ENCODE assay signal across 22 cellular contexts in the genomic region with DNA sequence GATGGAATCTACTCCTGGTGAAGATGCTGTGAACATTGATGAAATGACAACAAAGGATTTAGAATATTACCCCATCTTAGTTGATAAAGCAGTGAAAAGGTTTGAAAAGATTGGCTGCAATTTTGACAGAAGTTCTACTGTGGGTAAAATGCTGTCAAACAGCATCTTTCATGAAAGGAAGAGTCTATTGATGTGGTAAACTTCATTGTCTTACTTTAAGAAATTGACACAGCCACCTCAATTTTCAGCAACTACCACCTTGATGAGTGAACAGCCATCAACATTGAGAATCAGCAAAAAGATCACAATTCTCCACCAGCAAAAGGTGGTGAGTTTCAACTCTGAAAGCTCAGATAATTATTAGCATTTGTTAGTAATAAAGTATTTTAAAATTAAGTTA.
DNase-seq lines count a peak whose midpoint lies in the region; ATAC-seq and TF ChIP-seq lines count a peak whose summit lies in the region.
"Had no signal": no experiment of that assay in that cellular context is flagged by ENCODE, and none has a peak within 500 bp of the region (broad histone marks: within the 10 kb centered on the region; RNA-seq: fewer than 3 reads in every experiment).

No MANE protein-coding gene starts in this region.

- POLR2A ChIA-PET in CD4-positive, alpha-beta T cell (lab: Charles Lee), result no interaction called here
- POLR2A ChIA-PET in CD8-positive, alpha-beta T cell (lab: Charles Lee), result no interaction called here
- POLR2A ChIA-PET in naive thymus-derived CD4-positive, alpha-beta T cell (lab: Charles Lee), result no interaction called here
- POLR2A ChIA-PET in activated CD4-positive, alpha-beta memory T cell treated with anti-CD3 and anti-CD28 coated beads for 36 hours (lab: Charles Lee), result no interaction called here

- H3K4me1 ChIP-seq in CD8-positive, alpha-beta T cell (ENCODE audit: insufficient read depth, low read length), result peaks cover 4% of the 10 kb centered on the region
- H3K4me1 ChIP-seq in naive thymus-derived CD4-positive, alpha-beta T cell (ENCODE audit: control insufficient read depth in 2 of 2, insufficient read depth in 2 of 2, low read length in 2 of 2), result peaks cover 0 to 7% of the 10 kb centered on the region in 2 donors
- H3K4me1 ChIP-seq: A549; BLaER1 treated with 17β-estradiol and CSF1 and Interleukin-3, amounts not matched to agents 10 nM and 100 nM had no signal

- no peaks in the 10 kb centered on the region for H3K9me3 ChIP-seq in CD4-positive, alpha-beta T cell (ENCODE audit: control insufficient read depth, low read length)
- no peaks in the 10 kb centered on the region for H3K9me3 ChIP-seq in CD8-positive, alpha-beta T cell (ENCODE audit: low read length)
- no peaks in the 10 kb centered on the region for H3K9me3 ChIP-seq in naive thymus-derived CD4-positive, alpha-beta T cell (ENCODE audit: control insufficient read depth in 2 of 3, low read length in 3 of 3)

- CTCF ChIA-PET in CD4-positive, alpha-beta T cell (lab: Charles Lee), result no interaction called here
- CTCF ChIA-PET in CD8-positive, alpha-beta T cell (lab: Charles Lee), result no interaction called here
- CTCF ChIA-PET in naive thymus-derived CD4-positive, alpha-beta T cell (lab: Charles Lee), result interaction anchor here (1.2 kb wide), 1 partner anchor 374 kb away, joined by 3 read pairs; no protein-coding TSS in a partner anchor
- CTCF ChIA-PET in activated CD4-positive, alpha-beta memory T cell treated with anti-CD3 and anti-CD28 coated beads for 36 hours (lab: Charles Lee), result no interaction called here

- no peak for DNase-seq in CD4-positive, alpha-beta T cell
- DNase-seq in CD8-positive, alpha-beta T cell, result no peak
- peak; percentile 62 for DNase-seq in Jurkat, Clone E6-1 (ENCODE audit: low read depth, low spot score)
- DNase-seq in naive thymus-derived CD4-positive, alpha-beta T cell, result peak in 7 of 9 donors; percentile 11 to 66 (median 36)
- no peak for DNase-seq in activated CD4-positive, alpha-beta memory T cell treated with anti-CD3 and anti-CD28 coated beads for 36 hours
- DNase-seq in NCI-H1417 treated with DMSO at 0.1 percent for 48 hours (lab: John Stamatoyannopoulos, UW) (no peak), SHP77 (lab: John Stamatoyannopoulos, UW) (no peak)
- DNase-seq in activated T-helper 2 cell treated with anti-CD3 and anti-CD28 coated beads, Interferon-gamma antibody, Interleukin-2, Interleukin-4, amounts not matched to agents 10 μg/mL and 5 μg/mL and 100 μg/mL, durations not matched to agents 14 hours and 24 hours and 36 hours (ENCODE audit: low spot score), result no peak
- DNase-seq: AML-193, COR-L47, DMS 273 treated with DMSO at 0.1 percent for 48 hours, DMS153, DMS53, DMS79, GDM1 had no signal

- H3K36me3 Mint-ChIP-seq in CD4-positive, alpha-beta T cell (ENCODE audit: low read depth), result no peaks in the 10 kb centered on the region
- no peaks in the 10 kb centered on the region for H3K36me3 Mint-ChIP-seq in CD8-positive, alpha-beta T cell
- H3K36me3 Mint-ChIP-seq in naive thymus-derived CD4-positive, alpha-beta T cell, result no peaks in the 10 kb centered on the region
- no peaks in the 10 kb centered on the region for H3K36me3 Mint-ChIP-seq in activated CD4-positive, alpha-beta memory T cell treated with anti-CD3 and anti-CD28 coated beads for 36 hours
- H3K36me3 Mint-ChIP-seq in activated T-helper 2 cell treated with anti-CD3 and anti-CD28 coated beads, Interferon-gamma antibody, Interleukin-2, Interleukin-4, amounts not matched to agents 10 μg/mL and 5 μg/mL and 100 μg/mL, durations not matched to agents 14 hours and 24 hours and 36 hours (ENCODE audit: low read depth), result no peaks in the 10 kb centered on the region
- H3K36me3 Mint-ChIP-seq: CD8-positive, alpha-beta memory T cell had no signal

- no peak overlapping the region for H3K4me3 Mint-ChIP-seq in CD4-positive, alpha-beta T cell
- no peak overlapping the region for H3K4me3 Mint-ChIP-seq in CD8-positive, alpha-beta T cell
- peak overlapping the region in 1 of 10 donors; percentile 4 for H3K4me3 Mint-ChIP-seq in naive thymus-derived CD4-positive, alpha-beta T cell
- no peak overlapping the region for H3K4me3 Mint-ChIP-seq in activated CD4-positive, alpha-beta memory T cell treated with anti-CD3 and anti-CD28 coated beads for 36 hours
- no peak overlapping the region for H3K4me3 Mint-ChIP-seq in activated T-helper 2 cell treated with anti-CD3 and anti-CD28 coated beads, Interferon-gamma antibody, Interleukin-2, Interleukin-4, amounts not matched to agents 10 μg/mL and 5 μg/mL and 100 μg/mL, durations not matched to agents 14 hours and 24 hours and 36 hours (ENCODE audit: low read depth)
- H3K4me3 Mint-ChIP-seq: B cell; CD8-positive, alpha-beta memory T cell had no signal

- intact Hi-C loops in CD4-positive, alpha-beta T cell (cut with DNase I, micrococcal nuclease), result no loop called here
- intact Hi-C loops in CD8-positive, alpha-beta T cell (cut with DNase I, micrococcal nuclease), result loop anchor here in 1 of 2 experiments (1.0 kb wide), 1 partner anchor 506 kb away; no protein-coding TSS in a partner anchor
- intact Hi-C loops in naive thymus-derived CD4-positive, alpha-beta T cell (cut with micrococcal nuclease), result no loop called here
- intact Hi-C loops in activated CD4-positive, alpha-beta memory T cell treated with anti-CD3 and anti-CD28 coated beads for 36 hours (cut with micrococcal nuclease), result no loop called here
- intact Hi-C loops in activated T-helper 2 cell treated with anti-CD3 and anti-CD28 coated beads, Interferon-gamma antibody, Interleukin-2, Interleukin-4, amounts not matched to agents 10 μg/mL and 5 μg/mL and 100 μg/mL, durations not matched to agents 14 hours and 24 hours and 36 hours (cut with micrococcal nuclease), result no loop called here

- H3K36me3 ChIP-seq in CD8-positive, alpha-beta T cell (ENCODE audit: insufficient read depth, low read length), result no peaks in the 10 kb centered on the region
- H3K36me3 ChIP-seq in naive thymus-derived CD4-positive, alpha-beta T cell (ENCODE audit: control insufficient read depth in 2 of 3, insufficient read depth in 3 of 3, low read length in 3 of 3), result no peaks in the 10 kb centered on the region
- H3K36me3 ChIP-seq: BLaER1 treated with 17β-estradiol and CSF1 and Interleukin-3, amounts not matched to agents 10 nM and 100 nM had no signal

- H3K4me1 Mint-ChIP-seq in CD4-positive, alpha-beta T cell (ENCODE audit: low read depth), result peaks cover 9% of the 10 kb centered on the region
- H3K4me1 Mint-ChIP-seq in CD8-positive, alpha-beta T cell (ENCODE audit: low read depth), result peaks cover 6% of the 10 kb centered on the region
- H3K4me1 Mint-ChIP-seq in naive thymus-derived CD4-positive, alpha-beta T cell, result peaks cover 3 to 10% (median 7%) of the 10 kb centered on the region in 7 donors
- peaks cover 4% of the 10 kb centered on the region for H3K4me1 Mint-ChIP-seq in activated CD4-positive, alpha-beta memory T cell treated with anti-CD3 and anti-CD28 coated beads for 36 hours (ENCODE audit: low read depth)
- H3K4me1 Mint-ChIP-seq in activated T-helper 2 cell treated with anti-CD3 and anti-CD28 coated beads, Interferon-gamma antibody, Interleukin-2, Interleukin-4, amounts not matched to agents 10 μg/mL and 5 μg/mL and 100 μg/mL, durations not matched to agents 14 hours and 24 hours and 36 hours (ENCODE audit: low read depth), result no peaks in the 10 kb centered on the region
- H3K4me1 Mint-ChIP-seq: B cell had no signal

- TF ChIP-seq CTCF in CD4-positive, alpha-beta T cell (IDR thresholded peaks at IDR 0.05), result no peak
- TF ChIP-seq CTCF in CD8-positive, alpha-beta T cell (IDR thresholded peaks at IDR 0.05), result no peak

- no peak overlapping the region for H3K4me3 ChIP-seq in CD8-positive, alpha-beta T cell (ENCODE audit: low read depth, low read length)
- no peak overlapping the region for H3K4me3 ChIP-seq in Jurkat, Clone E6-1 (ENCODE audit: low read length)
- H3K4me3 ChIP-seq in naive thymus-derived CD4-positive, alpha-beta T cell (ENCODE audit: low read length), result no peak overlapping the region
- H3K4me3 ChIP-seq: A549; BLaER1 treated with 17β-estradiol and CSF1 and Interleukin-3, amounts not matched to agents 10 nM and 100 nM; GM12878 had no signal

- H3K27ac ChIP-seq in CD4-positive, alpha-beta T cell (ENCODE audit: low read depth, low read length), result no peak overlapping the region
- H3K27ac ChIP-seq in CD8-positive, alpha-beta T cell (ENCODE audit: low read depth, low read length), result no peak overlapping the region
- H3K27ac ChIP-seq in naive thymus-derived CD4-positive, alpha-beta T cell (ENCODE audit: low read depth, low read length), result no peak overlapping the region
- H3K27ac ChIP-seq: 22Rv1; A549; BLaER1 treated with 17β-estradiol and CSF1 and Interleukin-3, amounts not matched to agents 10 nM and 100 nM; C4-2B had no signal

- peak overlapping the region; percentile 5 for H3K27ac Mint-ChIP-seq in CD4-positive, alpha-beta T cell
- H3K27ac Mint-ChIP-seq in CD8-positive, alpha-beta T cell, result no peak overlapping the region
- H3K27ac Mint-ChIP-seq in naive thymus-derived CD4-positive, alpha-beta T cell, result peak overlapping the region in 3 of 9 donors; percentile 12 to 38 (median 19)
- H3K27ac Mint-ChIP-seq in activated CD4-positive, alpha-beta memory T cell treated with anti-CD3 and anti-CD28 coated beads for 36 hours, result no peak overlapping the region
- H3K27ac Mint-ChIP-seq in activated T-helper 2 cell treated with anti-CD3 and anti-CD28 coated beads, Interferon-gamma antibody, Interleukin-2, Interleukin-4, amounts not matched to agents 10 μg/mL and 5 μg/mL and 100 μg/mL, durations not matched to agents 14 hours and 24 hours and 36 hours, result no peak overlapping the region
- H3K27ac Mint-ChIP-seq: B cell; CD8-positive, alpha-beta memory T cell had no signal

- H3K9me3 Mint-ChIP-seq in CD4-positive, alpha-beta T cell, result no peaks in the 10 kb centered on the region
- H3K9me3 Mint-ChIP-seq in CD8-positive, alpha-beta T cell, result no peaks in the 10 kb centered on the region
- H3K9me3 Mint-ChIP-seq in naive thymus-derived CD4-positive, alpha-beta T cell, result peaks cover 0 to 7% (median 3%) of the 10 kb centered on the region in 11 donors
- H3K9me3 Mint-ChIP-seq in activated CD4-positive, alpha-beta memory T cell treated with anti-CD3 and anti-CD28 coated beads for 36 hours, result peaks cover 4% of the 10 kb centered on the region
- H3K9me3 Mint-ChIP-seq in activated T-helper 2 cell treated with anti-CD3 and anti-CD28 coated beads, Interferon-gamma antibody, Interleukin-2, Interleukin-4, amounts not matched to agents 10 μg/mL and 5 μg/mL and 100 μg/mL, durations not matched to agents 14 hours and 24 hours and 36 hours, result peaks cover 20% of the 10 kb centered on the region

- ATAC-seq in CD4-positive, alpha-beta T cell (ENCODE audit: poor library complexity), result peak; percentile 58
- ATAC-seq in CD8-positive, alpha-beta T cell, result peak; percentile 34
- peak; percentile 58 for ATAC-seq in naive thymus-derived CD4-positive, alpha-beta T cell
- ATAC-seq: A549, GM12878 had no signal

- no peaks in the 10 kb centered on the region for H3K27me3 Mint-ChIP-seq in CD4-positive, alpha-beta T cell
- no peaks in the 10 kb centered on the region for H3K27me3 Mint-ChIP-seq in CD8-positive, alpha-beta T cell (ENCODE audit: low read depth)
- H3K27me3 Mint-ChIP-seq in naive thymus-derived CD4-positive, alpha-beta T cell, result no peaks in the 10 kb centered on the region
- H3K27me3 Mint-ChIP-seq in activated CD4-positive, alpha-beta memory T cell treated with anti-CD3 and anti-CD28 coated beads for 36 hours, result no peaks in the 10 kb centered on the region
- H3K27me3 Mint-ChIP-seq in activated T-helper 2 cell treated with anti-CD3 and anti-CD28 coated beads, Interferon-gamma antibody, Interleukin-2, Interleukin-4, amounts not matched to agents 10 μg/mL and 5 μg/mL and 100 μg/mL, durations not matched to agents 14 hours and 24 hours and 36 hours (ENCODE audit: low read depth), result no peaks in the 10 kb centered on the region

- H3K27me3 ChIP-seq in CD4-positive, alpha-beta T cell (ENCODE audit: control insufficient read depth, insufficient read depth, low read length), result no peaks in the 10 kb centered on the region
- no peaks in the 10 kb centered on the region for H3K27me3 ChIP-seq in CD8-positive, alpha-beta T cell (ENCODE audit: insufficient read depth, low read length)
- no peaks in the 10 kb centered on the region for H3K27me3 ChIP-seq in naive thymus-derived CD4-positive, alpha-beta T cell (ENCODE audit: control insufficient read depth in 2 of 2, insufficient read depth in 2 of 2, low read length in 2 of 2)
- H3K27me3 ChIP-seq: BLaER1 treated with 17β-estradiol and CSF1 and Interleukin-3, amounts not matched to agents 10 nM and 100 nM had no signal

Comparison
In these comparisons a context has a peak if more than half of its experiments do, and no peak if none do; other contexts are left out.
1. DNase-seq: peak in Jurkat, Clone E6-1 (single experiment) and naive thymus-derived CD4-positive, alpha-beta T cell (7 of 9); none in CD4-positive, alpha-beta T cell (0 of 10), CD8-positive, alpha-beta T cell (0 of 7), activated CD4-positive, alpha-beta memory T cell treated with anti-CD3 and anti-CD28 coated beads for 36 hours (single experiment), NCI-H1417 treated with DMSO at 0.1 percent for 48 hours (single experiment), activated T-helper 2 cell treated with anti-CD3 and anti-CD28 coated beads, Interferon-gamma antibody, Interleukin-2, Interleukin-4, amounts not matched to agents 10 μg/mL and 5 μg/mL and 100 μg/mL, durations not matched to agents 14 hours and 24 hours and 36 hours (single experiment) and SHP77 (0 of 2).
2. Peak in every context shown above with its lines, with median percentiles within 50 percentile points of each other: ATAC-seq.